In the genomic region with DNA sequence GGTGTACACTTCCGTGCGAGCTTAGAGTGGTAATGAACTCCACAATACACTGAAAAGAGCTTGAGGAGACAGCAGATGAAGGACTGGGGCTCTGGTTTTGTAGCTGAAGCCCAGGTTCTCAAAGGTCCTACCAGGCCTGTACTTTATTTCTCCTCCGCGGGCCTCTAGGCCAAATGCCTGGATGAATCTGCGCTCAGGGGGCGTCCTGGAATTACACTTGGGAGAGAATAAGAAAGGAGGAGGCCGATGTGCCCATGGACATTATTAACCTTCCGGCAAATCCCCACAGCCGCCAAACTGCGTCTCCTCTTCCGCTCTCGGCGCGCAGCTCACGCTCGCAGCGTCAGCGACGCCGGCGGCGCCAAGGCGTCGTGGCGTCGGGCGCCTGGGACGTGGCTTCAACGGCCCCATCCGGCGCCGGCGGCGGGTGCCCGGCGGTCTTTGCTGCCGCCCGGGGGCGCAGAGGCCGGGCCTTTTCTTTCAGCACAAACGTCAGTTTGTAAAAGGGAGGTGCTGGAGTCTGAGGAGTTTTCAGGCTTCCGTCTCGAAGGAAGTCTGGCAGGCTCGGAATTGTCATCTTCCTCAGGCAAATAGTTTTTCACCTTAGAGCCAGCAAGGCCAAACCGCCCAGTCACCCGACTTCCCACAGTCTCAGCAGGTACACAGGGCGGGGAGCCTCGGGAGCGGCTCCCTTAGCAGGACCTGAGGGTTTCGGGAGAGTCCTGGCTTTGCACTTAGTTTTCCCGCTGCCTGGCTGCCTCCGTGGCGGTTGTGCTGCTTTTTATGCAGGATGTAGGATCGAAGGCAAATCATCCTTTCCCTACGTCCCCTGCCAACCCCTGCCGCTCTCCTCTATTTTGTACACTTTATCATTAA, we compare ENCODE assay signal across 8 cellular contexts. TPM values are rescaled to one million over a fixed set of nuclear protein-coding genes. Genes with fewer than 3 reads are reported as not detected.
DNase-seq lines count a peak whose midpoint lies in the region; ATAC-seq and TF ChIP-seq lines count a peak whose summit lies in the region.

TSS of gene CCDC7 (plus strand) at position 401 of the 876 bp plus-strand sequence. CDS start 5,503 bp downstream, outside the sequence.

- peaks cover 25% of the 10 kb centered on the region for H3K79me2 ChIP-seq in SK-N-SH (ENCODE audit: insufficient read depth)

- POLR2A ChIA-PET in GM10248 (lab: Yijun Ruan, JAX), result no interaction called here
- POLR2A ChIA-PET in SK-N-SH (lab: Yijun Ruan, JAX), result interaction anchor here (0.6 to 1.4 kb wide), 4 partner anchors 66 to 594 kb away, joined by 3 to 4 read pairs (median 4); no protein-coding TSS in a partner anchor

- no peaks in the 10 kb centered on the region for H3K9me3 ChIP-seq in SK-N-SH
- H3K9me3 ChIP-seq in thymus (ENCODE audit: control insufficient read depth), result no peaks in the 10 kb centered on the region

- H3K36me3 Mint-ChIP-seq in HFFc6 (ENCODE audit: low read depth), result no peaks in the 10 kb centered on the region
- H3K36me3 Mint-ChIP-seq in activated naive CD4-positive, alpha-beta T cell treated with anti-CD3 and anti-CD28 coated beads, Interleukin-2, amount 50 U/mL, for 72 hours, result peaks cover 0 to 13% of the 10 kb centered on the region in 2 donors
- peaks cover 2% of the 10 kb centered on the region for H3K36me3 Mint-ChIP-seq in osteocyte (ENCODE audit: unreplicated experiment)

- 2% methylated on average over 21 of the region's 56 CpGs for WGBS in SK-N-SH (ENCODE audit: low lambda C conversion rate)
- WGBS in thymus, result under 1% methylated on average over 56 of the region's 56 CpGs

- no peak for TF ChIP-seq EP300 in SK-N-SH (IDR thresholded peaks at IDR 0.05; ENCODE audit: borderline replicate concordance in 1 of 2, low read depth in 1 of 2, low read length in 1 of 2)

- TF ChIP-seq RAD21 in SK-N-SH (IDR thresholded peaks at IDR 0.05; ENCODE audit: low read length), result peak; percentile 11; the same call in 1 of the 2 replicates

- peak within 1 kb of the TSS; percentile 96 for H3K9ac ChIP-seq in SK-N-SH

- intact Hi-C loops in head of caudate nucleus (cut with DNase I), result loop anchor here (2.0 to 10.0 kb wide), 2 partner anchors 99 to 181 kb away; partner anchors contain the start of gene EPC1

- ATAC-seq in activated naive CD4-positive, alpha-beta T cell treated with anti-CD3 and anti-CD28 coated beads, Interleukin-2, amount 50 U/mL, for 72 hours, result peak; percentile 98 to 99

- H3K9me2 ChIP-seq in SK-N-SH, result no peaks in the 10 kb centered on the region

- CTCF ChIA-PET in GM10248 (lab: Yijun Ruan, JAX) (interaction anchor here (0.9 to 2.2 kb wide), 8 partner anchors 8 to 79 kb away, joined by 3 to 6 read pairs (median 4); no protein-coding TSS in a partner anchor), SK-N-SH (lab: Yijun Ruan, JAX) (interaction anchor here (1.0 to 1.2 kb wide), 3 partner anchors 11 to 100 kb away, joined by 3 read pairs; no protein-coding TSS in a partner anchor)

- H3K4me1 ChIP-seq in SK-N-SH (ENCODE audit: control insufficient read depth in 1 of 2, insufficient read depth in 2 of 2, low read depth in 1 of 2, low read length in 1 of 2) (no peaks in the 10 kb centered on the region; a peak in 1 of 4 replicates), thymus (ENCODE audit: control insufficient read depth, insufficient read depth, low read length) (peaks cover 3% of the 10 kb centered on the region)

- H3K27me3 ChIP-seq in SK-N-SH (ENCODE audit: insufficient read depth) (no peaks in the 10 kb centered on the region), thymus (ENCODE audit: control insufficient read depth, insufficient read depth) (no peaks in the 10 kb centered on the region)

- H3K4me3 Mint-ChIP-seq in HFFc6, result peak within 1 kb of the TSS; percentile 92
- peak within 1 kb of the TSS; percentile 88 for H3K4me3 Mint-ChIP-seq in osteocyte (ENCODE audit: unreplicated experiment)

- H3K4me1 Mint-ChIP-seq in HFFc6 (ENCODE audit: low read depth), result peaks cover 11% of the 10 kb centered on the region
- H3K4me1 Mint-ChIP-seq in osteocyte (ENCODE audit: unreplicated experiment), result peaks cover 13% of the 10 kb centered on the region

- H3K27ac ChIP-seq in SK-N-SH (ENCODE audit: low read depth in 2 of 2, low read length in 1 of 2) (peak within 1 kb of the TSS; percentile 94 to 98), thymus (ENCODE audit: low read depth) (peak within 1 kb of the TSS; percentile 100)

- peak within 1 kb of the TSS; percentile 97 for H3K4me2 ChIP-seq in SK-N-SH

- TF ChIP-seq CTCF in GM10248 (IDR thresholded peaks at IDR 0.05; ENCODE audit: control extremely low read depth, extremely low read depth, low read depth, missing control alignments) (peak; percentile 62), HFFc6 (IDR thresholded peaks at IDR 0.05) (peak; percentile 75), SK-N-SH (IDR thresholded peaks at IDR 0.05) (peak; percentile 61), osteocyte (IDR thresholded peaks at IDR 0.05) (peak; percentile 49)

- peak; percentile 89 for DNase-seq in GM10248 (ENCODE audit: extremely low spot score)
- DNase-seq in HFFc6, result peak; percentile 77
- DNase-seq in NAMALWA (ENCODE audit: low spot score), result peak; percentile 88
- peak; percentile 81 for DNase-seq in SK-N-SH
- peak; percentile 83 to 85 for DNase-seq in activated naive CD4-positive, alpha-beta T cell treated with anti-CD3 and anti-CD28 coated beads, Interleukin-2, amount 50 U/mL, for 72 hours (ENCODE audit: low spot score in 2 of 2)
- peak; percentile 43 to 92 (median 84) for DNase-seq in head of caudate nucleus
- DNase-seq in osteocyte (ENCODE audit: extremely low spot score, unreplicated experiment), result peak; percentile 93

- H3F3A ChIP-seq in SK-N-SH (replicated peaks; ENCODE audit: insufficient read depth), result peaks cover 12% of the 10 kb centered on the region

- H3K4me3 ChIP-seq in SK-N-SH (ENCODE audit: low read depth in 2 of 2, low read length in 1 of 2) (peak within 1 kb of the TSS; percentile 80 to 85), thymus (ENCODE audit: low read length) (peak within 1 kb of the TSS; percentile 73)

- no peaks in the 10 kb centered on the region for H4K20me1 ChIP-seq in SK-N-SH (ENCODE audit: insufficient read depth)

- H3K36me3 ChIP-seq in SK-N-SH (replicated peaks in 1 of 2; ENCODE audit: control insufficient read depth in 1 of 2, insufficient read depth in 2 of 2, low read length in 1 of 2) (no peaks in the 10 kb centered on the region), thymus (ENCODE audit: control insufficient read depth, insufficient read depth) (no peaks in the 10 kb centered on the region)

- no peaks in the 10 kb centered on the region for H3K9me3 Mint-ChIP-seq in HFFc6
- no peaks in the 10 kb centered on the region for H3K9me3 Mint-ChIP-seq in activated naive CD4-positive, alpha-beta T cell treated with anti-CD3 and anti-CD28 coated beads, Interleukin-2, amount 50 U/mL, for 72 hours
- H3K9me3 Mint-ChIP-seq in osteocyte (ENCODE audit: unreplicated experiment), result peaks cover 5% of the 10 kb centered on the region

- peak within 1 kb of the TSS; percentile 94 for H2AFZ ChIP-seq in SK-N-SH (ENCODE audit: low read depth)

- H3K27ac Mint-ChIP-seq in HFFc6 (peak within 1 kb of the TSS; percentile 98), osteocyte (ENCODE audit: unreplicated experiment) (peak within 1 kb of the TSS; percentile 99)
- H3K27ac Mint-ChIP-seq in activated naive CD4-positive, alpha-beta T cell treated with anti-CD3 and anti-CD28 coated beads, Interleukin-2, amount 50 U/mL, for 72 hours, result peak within 1 kb of the TSS; percentile 94 to 98

- H3K27me3 Mint-ChIP-seq in HFFc6 (ENCODE audit: insufficient read depth) (no peaks in the 10 kb centered on the region), osteocyte (ENCODE audit: unreplicated experiment) (peaks cover 24% of the 10 kb centered on the region)

TF ChIP-seq in SK-N-SH, 30 proteins besides CTCF, POLR2A, EP300 and RAD21 (continues in another document):
- TF ChIP-seq SIN3A (IDR thresholded peaks at IDR 0.05; ENCODE audit: borderline replicate concordance, low read depth, low read length) (peak; percentile 22; the same call in 1 of the 2 replicates), ELF1 (IDR thresholded peaks at IDR 0.05) (peak; percentile 78), ZBTB33 (IDR thresholded peaks at IDR 0.05; ENCODE audit: borderline replicate concordance, low read depth) (no peak), POLR2AphosphoS5 (IDR thresholded peaks at IDR 0.05; ENCODE audit: low read depth, low read length) (peak; percentile 98), NRF1 (IDR thresholded peaks at IDR 0.05; ENCODE audit: low read depth, low read length) (peak; percentile 39), YY1 (IDR thresholded peaks at IDR 0.05; ENCODE audit: low read depth) (peak; percentile 14; the same call in 1 of the 2 replicates), CHD2 (IDR thresholded peaks at IDR 0.05; ENCODE audit: low read length, partially characterized antibody) (peak; percentile 32), GABPA (IDR thresholded peaks at IDR 0.05; ENCODE audit: low read depth) (peak; percentile 50), SMC3 (IDR thresholded peaks at IDR 0.05; ENCODE audit: low read depth, low read length) (peak; percentile 22; the same call in 1 of the 2 replicates), MXI1 (IDR thresholded peaks at IDR 0.05; ENCODE audit: low read depth, low read length) (peak; percentile 60; the same call in 1 of the 2 replicates), TAF1 (IDR thresholded peaks at IDR 0.05; ENCODE audit: borderline replicate concordance, low read depth, low read length) (peak; percentile 89)

RNA-seq across cellular contexts. Expression of gene CCDC7, which starts in this region (rescaled TPM):
- 1 to 10 TPM; 3.1 to 3.9 (median 3.7) TPM for total RNA-seq in HFFc6 (2021; fragmentation: NEBNext Ultra II Directional; extraction: Animal tissue kit (Norgen Biotek cat#: 25700))
- polyA plus RNA-seq in SK-N-SH (2012; rRNA removed) (0.44 and 0.78 TPM in 2 replicates), thymus (2.7 TPM)
- 0.56 and 0.90 TPM in 2 replicates for polyA plus RNA-seq in SK-N-SH (2012; cell fraction: cytosol; rRNA removed)
- 1.3 and 2.6 TPM in 2 replicates for polyA plus RNA-seq in SK-N-SH (2012; cell fraction: nucleus; rRNA removed)
- 10 to 100 TPM in 1 of 2 donors, 1 to 10 TPM in 1; 7.1 to 16.7 TPM for total RNA-seq in activated naive CD4-positive, alpha-beta T cell treated with anti-CD3 and anti-CD28 coated beads, Interleukin-2, amount 50 U/mL, for 72 hours
- total RNA-seq in osteocyte, result 12.5 and 12.6 TPM in 2 replicates

Comparison
In these comparisons a context has a peak if more than half of its experiments do, and no peak if none do; other contexts are left out.
1. Peak in every context shown above with its lines: DNase-seq, ATAC-seq, H3K4me3 ChIP-seq and H3K27ac ChIP-seq.